In genomic region chr10:27746364-27747095, GRCh38 we compare ENCODE assay signal across 9 cellular contexts. TPM values are rescaled to one million over a fixed set of nuclear protein-coding genes. Genes with fewer than 3 reads are reported as not detected.
DNase-seq lines count a peak whose midpoint lies in the region; ATAC-seq and TF ChIP-seq lines count a peak whose summit lies in the region.
"Had no signal": no experiment of that assay in that cellular context is flagged by ENCODE, and none has a peak within 500 bp of the region (broad histone marks: within the 10 kb centered on the region; RNA-seq: fewer than 3 reads in every experiment).

No MANE protein-coding gene starts in this region.

- no peak for TF ChIP-seq CTCF in right lobe of liver (IDR thresholded peaks at IDR 0.05)

- peak overlapping the region in 2 of 3 donors; percentile 7 to 34 for H3K4me3 ChIP-seq in right lobe of liver
- H3K4me3 ChIP-seq in stomach smooth muscle (ENCODE audit: low read length in 2 of 2): peak overlapping the region; percentile 81 to 83

- intact Hi-C loops in right lobe of liver (cut with DNase I): no loop called here

- H3K27ac ChIP-seq in right lobe of liver (no peak overlapping the region), stomach smooth muscle (ENCODE audit: low read length) (peak overlapping the region; percentile 49)

- peak overlapping the region; percentile 14 to 37 for H3K9ac ChIP-seq in stomach smooth muscle (ENCODE audit: low read length in 2 of 2)

- H3K4me1 Mint-ChIP-seq in activated naive CD8-positive, alpha-beta T cell (ENCODE audit: low read depth): peaks cover 30% of the 10 kb centered on the region

- 2% methylated on average over 22 of the region's 25 CpGs for WGBS in right lobe of liver (ENCODE audit: insufficient coverage, low coverage, low lambda C conversion rate, missing lambda C conversion rate)

- TF ChIP-seq POLR2A in right lobe of liver (IDR thresholded peaks at IDR 0.05): no peak

- peak; percentile 44 for DNase-seq in activated CD4-positive, alpha-beta T cell treated with anti-CD3 and anti-CD28 coated beads for 48 hours
- no peak for DNase-seq in activated CD4-positive, alpha-beta T cell treated with anti-CD3 and anti-CD28 coated beads, Interleukin-2, amount 50 U/mL, for 4 hours
- DNase-seq in right lobe of liver (no peak), DMS79 (lab: John Stamatoyannopoulos, UW) (no peak), amygdala (lab: John Stamatoyannopoulos, UW) (no peak)
- DNase-seq: activated effector memory CD4-positive, alpha-beta T cell treated with Interleukin-2 at 50 U/mL for 16 hours had no signal

- no peaks in the 10 kb centered on the region for H3K9me3 ChIP-seq in right lobe of liver
- no peaks in the 10 kb centered on the region for H3K9me3 ChIP-seq in stomach smooth muscle (ENCODE audit: control insufficient read depth in 2 of 2, low read length in 2 of 2)

- no peak overlapping the region for H3K27ac Mint-ChIP-seq in activated naive CD8-positive, alpha-beta T cell

- H3K27me3 Mint-ChIP-seq in activated naive CD8-positive, alpha-beta T cell: peaks cover 29% of the 10 kb centered on the region

- ATAC-seq in right lobe of liver: no peak
- ATAC-seq in HG02981 (IDR thresholded peaks at IDR 0.05; ENCODE audit: unreplicated experiment): no peak

- H3K27me3 ChIP-seq in right lobe of liver: peaks cover 13 to 20% of the 10 kb centered on the region in 2 donors
- no peaks in the 10 kb centered on the region for H3K27me3 ChIP-seq in stomach smooth muscle (ENCODE audit: control insufficient read depth in 1 of 2, insufficient read depth in 2 of 2, low read length in 2 of 2)

- H3K4me3 Mint-ChIP-seq in activated naive CD8-positive, alpha-beta T cell: peak overlapping the region; percentile 62

- H3K36me3 ChIP-seq in right lobe of liver (no peaks in the 10 kb centered on the region), stomach smooth muscle (ENCODE audit: control insufficient read depth in 2 of 2, insufficient read depth in 2 of 2, low read length in 2 of 2) (no peaks in the 10 kb centered on the region)

- H3K36me3 Mint-ChIP-seq in activated naive CD8-positive, alpha-beta T cell: no peaks in the 10 kb centered on the region

- no peaks in the 10 kb centered on the region for H3K9me3 Mint-ChIP-seq in activated naive CD8-positive, alpha-beta T cell (ENCODE audit: low read depth)

- H3K4me1 ChIP-seq in right lobe of liver (peaks cover 0 to 28% (median 6%) of the 10 kb centered on the region in 4 donors), stomach smooth muscle (ENCODE audit: control insufficient read depth, insufficient read depth, low read length) (peaks cover 43% of the 10 kb centered on the region)

RNA-seq across cellular contexts. Expression of gene MKX, which starts 0.9 kb away (rescaled TPM):
- total RNA-seq in right lobe of liver: 1 to 10 TPM in 2 of 6 experiments, under 1 TPM in 4; 0.29 to 2.1 (median 0.66) TPM
